ENCODE assay signal across 15 cellular contexts in genomic region chr2:10361220-10361588, GRCh38. TPM values are rescaled to one million over a fixed set of nuclear protein-coding genes. Genes with fewer than 3 reads are reported as not detected.
DNase-seq lines count a peak whose midpoint lies in the region; ATAC-seq, FAIRE-seq and TF ChIP-seq lines count a peak whose summit lies in the region.
"Had no signal": no experiment of that assay in that cellular context is flagged by ENCODE, and none has a peak within 500 bp of the region (broad histone marks: within the 10 kb centered on the region; RNA-seq: fewer than 3 reads in every experiment).

No MANE protein-coding gene starts in this region.

- CTCF ChIA-PET in CD8-positive, alpha-beta T cell (lab: Charles Lee): no interaction called here

- H3K4me3 Mint-ChIP-seq in CD8-positive, alpha-beta T cell: no peak overlapping the region
- H3K4me3 Mint-ChIP-seq in activated naive CD8-positive, alpha-beta T cell treated with anti-CD3 and anti-CD28 coated beads, Interleukin-2, amount 50 U/mL, for 24 hours: no peak overlapping the region
- H3K4me3 Mint-ChIP-seq: CD4-positive, alpha-beta T cell; endodermal cell; naive B cell; stimulated activated naive CD8-positive, alpha-beta T cell treated with anti-CD3 and anti-CD28 coated beads, Interleukin-15, amount 100 ng/mL, for 72 hours had no signal

- H3K27ac ChIP-seq in CD8-positive, alpha-beta T cell (ENCODE audit: low read depth, low read length): no peak overlapping the region
- peak overlapping the region in 3 of 4 donors; percentile 22 to 33 (median 28) for H3K27ac ChIP-seq in pancreas
- H3K27ac ChIP-seq: Peyer's patch had no signal

- no peaks in the 10 kb centered on the region for H3K9me3 Mint-ChIP-seq in CD8-positive, alpha-beta T cell
- H3K9me3 Mint-ChIP-seq in activated naive CD8-positive, alpha-beta T cell treated with anti-CD3 and anti-CD28 coated beads, Interleukin-2, amount 50 U/mL, for 24 hours: no peaks in the 10 kb centered on the region
- H3K9me3 Mint-ChIP-seq: CD4-positive, alpha-beta T cell; endodermal cell; naive B cell; stimulated activated naive CD8-positive, alpha-beta T cell treated with anti-CD3 and anti-CD28 coated beads, Interleukin-15, amount 100 ng/mL, for 72 hours had no signal

- H3K4me3 ChIP-seq in CD8-positive, alpha-beta T cell (ENCODE audit: low read depth, low read length): no peak overlapping the region
- no peak overlapping the region for H3K4me3 ChIP-seq in pancreas
- no peak overlapping the region for H3K4me3 ChIP-seq in HAP-1
- H3K4me3 ChIP-seq: Peyer's patch had no signal

- peaks cover 31% of the 10 kb centered on the region for H3K36me3 Mint-ChIP-seq in CD8-positive, alpha-beta T cell
- no peaks in the 10 kb centered on the region for H3K36me3 Mint-ChIP-seq in activated naive CD8-positive, alpha-beta T cell treated with anti-CD3 and anti-CD28 coated beads, Interleukin-2, amount 50 U/mL, for 24 hours (ENCODE audit: low read depth)

- no peaks in the 10 kb centered on the region for H3K9me3 ChIP-seq in CD8-positive, alpha-beta T cell (ENCODE audit: low read length)
- H3K9me3 ChIP-seq in pancreas (no peaks in the 10 kb centered on the region), HAP-1 (no peaks in the 10 kb centered on the region)
- H3K9me3 ChIP-seq: Peyer's patch had no signal

- no peak for FAIRE-seq in pancreas (lab: Jason Lieb, UNC)
- FAIRE-seq: HTR-8/SVneo had no signal

- in situ Hi-C loops in HAP-1 (cut with MboI; ENCODE audit: low sequenced_read_pairs): no loop called here

- POLR2A ChIA-PET in CD8-positive, alpha-beta T cell (lab: Charles Lee): no interaction called here

- H3K4me1 Mint-ChIP-seq in CD8-positive, alpha-beta T cell (ENCODE audit: low read depth): peaks cover 47% of the 10 kb centered on the region
- H3K4me1 Mint-ChIP-seq in activated naive CD8-positive, alpha-beta T cell treated with anti-CD3 and anti-CD28 coated beads, Interleukin-2, amount 50 U/mL, for 24 hours: peaks cover 34% of the 10 kb centered on the region

- ATAC-seq in CD8-positive, alpha-beta T cell: no peak
- ATAC-seq in pancreas (no peak), HG03521 (IDR thresholded peaks at IDR 0.05; ENCODE audit: unreplicated experiment) (no peak)
- no peak for ATAC-seq in activated naive CD8-positive, alpha-beta T cell treated with anti-CD3 and anti-CD28 coated beads, Interleukin-2, amount 50 U/mL, for 24 hours
- ATAC-seq: right cardiac atrium; stimulated activated naive CD8-positive, alpha-beta T cell treated with anti-CD3 and anti-CD28 coated beads, Interleukin-15, amount 100 ng/mL, for 72 hours had no signal

- intact Hi-C loops in CD8-positive, alpha-beta T cell (cut with DNase I, micrococcal nuclease): no loop called here
- intact Hi-C loops in pancreas (cut with DNase I): loop anchor here in 1 of 3 donors (10.0 kb wide), 1 partner anchor 56 kb away; the partner anchor contains the start of gene HPCAL1

- H3K27me3 ChIP-seq in CD8-positive, alpha-beta T cell (ENCODE audit: insufficient read depth, low read length): no peaks in the 10 kb centered on the region
- no peaks in the 10 kb centered on the region for H3K27me3 ChIP-seq in pancreas
- no peaks in the 10 kb centered on the region for H3K27me3 ChIP-seq in HAP-1 (ENCODE audit: low read depth)
- H3K27me3 ChIP-seq: Peyer's patch had no signal

- no peaks in the 10 kb centered on the region for H3K36me3 ChIP-seq in CD8-positive, alpha-beta T cell (ENCODE audit: insufficient read depth, low read length)
- H3K36me3 ChIP-seq in pancreas (no peaks in the 10 kb centered on the region), HAP-1 (replicated peaks) (no peaks in the 10 kb centered on the region)

- peaks cover 9% of the 10 kb centered on the region for H3K4me1 ChIP-seq in CD8-positive, alpha-beta T cell (ENCODE audit: insufficient read depth, low read length)
- peaks cover 33 to 45% (median 36%) of the 10 kb centered on the region in 3 donors for H3K4me1 ChIP-seq in pancreas
- H3K4me1 ChIP-seq in HAP-1: no peaks in the 10 kb centered on the region
- H3K4me1 ChIP-seq: Peyer's patch had no signal

- H3K27me3 Mint-ChIP-seq in CD8-positive, alpha-beta T cell (ENCODE audit: low read depth): no peaks in the 10 kb centered on the region
- H3K27me3 Mint-ChIP-seq in activated naive CD8-positive, alpha-beta T cell treated with anti-CD3 and anti-CD28 coated beads, Interleukin-2, amount 50 U/mL, for 24 hours: no peaks in the 10 kb centered on the region
- H3K27me3 Mint-ChIP-seq: CD4-positive, alpha-beta T cell; naive B cell; stimulated activated naive CD8-positive, alpha-beta T cell treated with anti-CD3 and anti-CD28 coated beads, Interleukin-15, amount 100 ng/mL, for 72 hours had no signal

- no peak for TF ChIP-seq CTCF in CD8-positive, alpha-beta T cell (IDR thresholded peaks at IDR 0.05)
- TF ChIP-seq CTCF in pancreas (IDR thresholded peaks at IDR 0.05): no peak

- peak overlapping the region; percentile 81 for H3K27ac Mint-ChIP-seq in CD8-positive, alpha-beta T cell
- no peak overlapping the region for H3K27ac Mint-ChIP-seq in activated naive CD8-positive, alpha-beta T cell treated with anti-CD3 and anti-CD28 coated beads, Interleukin-2, amount 50 U/mL, for 24 hours

- no peak for DNase-seq in CD8-positive, alpha-beta T cell
- DNase-seq in NCI-H1694 treated with DMSO at 0.1 percent for 48 hours (lab: John Stamatoyannopoulos, UW) (peak; percentile 82), epidermal melanocyte (ENCODE audit: insufficient read length, low spot score) (peak; percentile 77), pancreas (no peak), HAP-1 (ENCODE audit: low spot score in 2 of 2) (no peak)
- no peak for DNase-seq in activated naive CD8-positive, alpha-beta T cell treated with anti-CD3 and anti-CD28 coated beads, Interleukin-2, amount 50 U/mL, for 24 hours
- DNase-seq: CD4-positive, alpha-beta T cell; endodermal cell; naive B cell; NCI-H226; Peyer's patch; right cardiac atrium; stimulated activated naive CD8-positive, alpha-beta T cell treated with anti-CD3 and anti-CD28 coated beads, Interleukin-15, amount 100 ng/mL, for 72 hours had no signal

- 41% methylated on average over 2 of the region's 2 CpGs for WGBS in pancreas, 2 donors

RNA-seq across cellular contexts. Expression of gene HPCAL1, which starts 58.5 kb away (rescaled TPM):
- 10 to 100 TPM; 25.0 to 25.6 TPM for total RNA-seq in CD8-positive, alpha-beta T cell
- 10 to 100 TPM; 24.3 to 32.7 (median 26.8) TPM for total RNA-seq in pancreas
- 10 to 100 TPM; 22.1 to 27.3 TPM for polyA plus RNA-seq in pancreas

Comparison
In these comparisons a context has a peak if more than half of its experiments do, and no peak if none do; other contexts are left out.
1. DNase-seq: peak in NCI-H1694 treated with DMSO at 0.1 percent for 48 hours (single experiment) and epidermal melanocyte (single experiment); none in CD8-positive, alpha-beta T cell (0 of 7), pancreas (0 of 6), HAP-1 (0 of 2) and activated naive CD8-positive, alpha-beta T cell treated with anti-CD3 and anti-CD28 coated beads, Interleukin-2, amount 50 U/mL, for 24 hours (single experiment).